ENCODE assay signal across 2 cellular contexts in genomic region chr11:97702948-97703347, GRCh38.
TF ChIP-seq lines count a peak whose summit lies in the region.

No MANE protein-coding gene starts in this region.

TF ChIP-seq in GM23338, 12 proteins besides CTCF, POLR2A, EP300 and RAD21 (continued from another document):
- TF ChIP-seq ZNF462 (CRISPR knock-in tag; IDR thresholded peaks at IDR 0.05) (no peak), REST (IDR thresholded peaks at IDR 0.05; ENCODE audit: unreplicated experiment) (no peak), CREB1 (CRISPR knock-in tag; IDR thresholded peaks at IDR 0.05; ENCODE audit: low read depth) (no peak), ZNF331 (CRISPR knock-in tag; IDR thresholded peaks at IDR 0.05; ENCODE audit: low read depth) (no peak), EZH2 (IDR thresholded peaks at IDR 0.05; ENCODE audit: low read depth, unreplicated experiment) (no peak), ZNF114 (CRISPR knock-in tag; IDR thresholded peaks at IDR 0.05) (no peak), STAT1 (IDR thresholded peaks at IDR 0.05; ENCODE audit: unreplicated experiment) (no peak), EZH2phosphoT487 (IDR thresholded peaks at IDR 0.05; ENCODE audit: unreplicated experiment) (no peak), ETS1 (IDR thresholded peaks at IDR 0.05) (no peak), POLR2AphosphoS5 (IDR thresholded peaks at IDR 0.05; ENCODE audit: low read depth) (no peak)

TF ChIP-seq in H1, 55 proteins besides CTCF, POLR2A, EP300 and RAD21 (continued from another document):
- TF ChIP-seq SAP30 (IDR thresholded peaks at IDR 0.05; ENCODE audit: insufficient read depth, insufficient replicate concordance, low read length) (no peak), FOSL1 (IDR thresholded peaks at IDR 0.05; ENCODE audit: insufficient read depth, low read depth, low read length) (no peak)
